11 cellular contexts compared by ENCODE assay signal in genomic region chr5:15682566-15682965, GRCh38.
DNase-seq lines count a peak whose midpoint lies in the region; FAIRE-seq and TF ChIP-seq lines count a peak whose summit lies in the region.
"Had no signal": no experiment of that assay in that cellular context is flagged by ENCODE, and none has a peak within 500 bp of the region (broad histone marks: within the 10 kb centered on the region; RNA-seq: fewer than 3 reads in every experiment).

No MANE protein-coding gene starts in this region.

- TF ChIP-seq CTCF in fibroblast of mammary gland (conservative IDR thresholded peaks at IDR 0.05; ENCODE audit: control insufficient read depth, insufficient read depth, low read depth, low read length), result no peak

- peak; percentile 41 for FAIRE-seq in H54 (lab: Jason Lieb, UNC)
- FAIRE-seq: GM12878, GM19239 had no signal

- peak; percentile 12 for DNase-seq in NCI-H82 (lab: John Stamatoyannopoulos, UW)
- no peak for DNase-seq in NCI-H82 treated with DMSO at 0.1 percent for 48 hours (lab: John Stamatoyannopoulos, UW; ENCODE audit: unreplicated experiment)
- no peak for DNase-seq in H54 (ENCODE audit: insufficient read length, low spot score)
- DNase-seq in fibroblast of mammary gland (ENCODE audit: low read depth), result peak; percentile 36
- DNase-seq in D341Med (ENCODE audit: low spot score), result no peak
- no peak for DNase-seq in NCI-H1694 treated with DMSO at 0.1 percent for 48 hours (lab: John Stamatoyannopoulos, UW)
- DNase-seq: CD4-positive, alpha-beta T cell; DND-41 had no signal

- TF ChIP-seq POLR2A in H54 (IDR thresholded peaks at IDR 0.05; ENCODE audit: low read depth, low read length), result no peak

- H3K4me3 ChIP-seq in fibroblast of mammary gland (ENCODE audit: control insufficient read depth, low read depth, low read length), result no peak overlapping the region
- H3K4me3 ChIP-seq: GM12878, HAP-1 had no signal

Comparison
In these comparisons a context has a peak if more than half of its experiments do, and no peak if none do; other contexts are left out.
1. DNase-seq: peak in NCI-H82 (single experiment) and fibroblast of mammary gland (single experiment); none in NCI-H82 treated with DMSO at 0.1 percent for 48 hours (single experiment), H54 (single experiment), D341Med (single experiment) and NCI-H1694 treated with DMSO at 0.1 percent for 48 hours (single experiment).